Comparison of ENCODE assay signal across 1 cellular context in the genomic region with DNA sequence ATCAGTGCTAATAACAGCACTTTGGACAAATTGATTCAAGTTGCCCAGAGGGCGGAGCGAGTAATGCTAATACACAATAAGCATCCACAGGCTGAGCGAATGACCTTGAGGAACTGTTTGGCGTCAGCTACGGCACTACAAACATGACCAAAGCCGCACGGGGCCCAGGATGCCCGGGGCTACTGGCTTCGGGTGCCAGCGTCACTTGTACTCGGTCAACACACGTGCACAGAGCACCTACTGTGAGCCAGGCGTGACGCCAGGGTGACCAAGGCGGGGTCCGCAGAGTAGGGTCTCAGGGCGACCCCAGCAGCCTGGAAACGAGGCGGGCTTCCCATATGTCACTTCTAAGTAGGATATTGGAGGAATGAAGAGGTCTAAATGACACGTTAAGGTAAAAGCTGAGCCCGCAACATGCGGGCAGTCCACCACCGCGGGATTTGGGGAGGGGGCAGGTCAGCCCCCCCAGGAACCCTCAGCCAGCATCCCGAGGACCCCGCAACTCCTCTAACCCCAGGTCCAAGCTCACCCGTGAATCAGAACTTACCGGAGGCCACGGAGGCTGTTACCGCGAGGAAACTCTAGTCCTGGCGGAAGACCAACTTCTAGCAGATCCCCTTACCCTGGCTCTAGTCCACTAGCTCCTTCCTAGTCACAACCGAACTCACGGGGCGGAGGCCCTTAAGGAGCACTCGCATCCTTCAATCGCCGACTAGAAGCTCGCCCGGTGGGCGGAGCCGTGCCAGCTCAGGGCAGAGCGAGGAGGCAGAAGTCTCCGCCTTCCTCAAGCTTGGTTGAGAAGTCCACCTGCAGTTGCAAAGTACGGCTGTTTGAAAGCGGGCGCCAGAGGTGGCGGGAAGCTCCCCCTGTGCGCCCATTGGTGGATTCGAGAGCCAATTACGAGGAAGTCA.
TF ChIP-seq lines count a peak whose summit lies in the region.

A gene with protein sequence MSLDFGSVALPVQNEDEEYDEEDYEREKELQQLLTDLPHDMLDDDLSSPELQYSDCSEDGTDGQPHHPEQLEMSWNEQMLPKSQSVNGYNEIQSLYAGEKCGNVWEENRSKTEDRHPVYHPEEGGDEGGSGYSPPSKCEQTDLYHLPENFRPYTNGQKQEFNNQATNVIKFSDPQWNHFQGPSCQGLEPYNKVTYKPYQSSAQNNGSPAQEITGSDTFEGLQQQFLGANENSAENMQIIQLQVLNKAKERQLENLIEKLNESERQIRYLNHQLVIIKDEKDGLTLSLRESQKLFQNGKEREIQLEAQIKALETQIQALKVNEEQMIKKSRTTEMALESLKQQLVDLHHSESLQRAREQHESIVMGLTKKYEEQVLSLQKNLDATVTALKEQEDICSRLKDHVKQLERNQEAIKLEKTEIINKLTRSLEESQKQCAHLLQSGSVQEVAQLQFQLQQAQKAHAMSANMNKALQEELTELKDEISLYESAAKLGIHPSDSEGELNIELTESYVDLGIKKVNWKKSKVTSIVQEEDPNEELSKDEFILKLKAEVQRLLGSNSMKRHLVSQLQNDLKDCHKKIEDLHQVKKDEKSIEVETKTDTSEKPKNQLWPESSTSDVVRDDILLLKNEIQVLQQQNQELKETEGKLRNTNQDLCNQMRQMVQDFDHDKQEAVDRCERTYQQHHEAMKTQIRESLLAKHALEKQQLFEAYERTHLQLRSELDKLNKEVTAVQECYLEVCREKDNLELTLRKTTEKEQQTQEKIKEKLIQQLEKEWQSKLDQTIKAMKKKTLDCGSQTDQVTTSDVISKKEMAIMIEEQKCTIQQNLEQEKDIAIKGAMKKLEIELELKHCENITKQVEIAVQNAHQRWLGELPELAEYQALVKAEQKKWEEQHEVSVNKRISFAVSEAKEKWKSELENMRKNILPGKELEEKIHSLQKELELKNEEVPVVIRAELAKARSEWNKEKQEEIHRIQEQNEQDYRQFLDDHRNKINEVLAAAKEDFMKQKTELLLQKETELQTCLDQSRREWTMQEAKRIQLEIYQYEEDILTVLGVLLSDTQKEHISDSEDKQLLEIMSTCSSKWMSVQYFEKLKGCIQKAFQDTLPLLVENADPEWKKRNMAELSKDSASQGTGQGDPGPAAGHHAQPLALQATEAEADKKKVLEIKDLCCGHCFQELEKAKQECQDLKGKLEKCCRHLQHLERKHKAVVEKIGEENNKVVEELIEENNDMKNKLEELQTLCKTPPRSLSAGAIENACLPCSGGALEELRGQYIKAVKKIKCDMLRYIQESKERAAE (N-terminal part only) (minus strand): TSS at position 656 of the 911 bp plus-strand sequence. CDS start 5,420 bp downstream, outside the sequence.

TF ChIP-seq in GM12878, 131 proteins besides CTCF, POLR2A, EP300 and RAD21 (continued from another document):
- TF ChIP-seq ZNF207 (IDR thresholded peaks at IDR 0.05; ENCODE audit: borderline replicate concordance) (no peak), BRCA1 (IDR thresholded peaks at IDR 0.05; ENCODE audit: low read depth, low read length) (no peak)
- TF ChIP-seq, protein P1, sequence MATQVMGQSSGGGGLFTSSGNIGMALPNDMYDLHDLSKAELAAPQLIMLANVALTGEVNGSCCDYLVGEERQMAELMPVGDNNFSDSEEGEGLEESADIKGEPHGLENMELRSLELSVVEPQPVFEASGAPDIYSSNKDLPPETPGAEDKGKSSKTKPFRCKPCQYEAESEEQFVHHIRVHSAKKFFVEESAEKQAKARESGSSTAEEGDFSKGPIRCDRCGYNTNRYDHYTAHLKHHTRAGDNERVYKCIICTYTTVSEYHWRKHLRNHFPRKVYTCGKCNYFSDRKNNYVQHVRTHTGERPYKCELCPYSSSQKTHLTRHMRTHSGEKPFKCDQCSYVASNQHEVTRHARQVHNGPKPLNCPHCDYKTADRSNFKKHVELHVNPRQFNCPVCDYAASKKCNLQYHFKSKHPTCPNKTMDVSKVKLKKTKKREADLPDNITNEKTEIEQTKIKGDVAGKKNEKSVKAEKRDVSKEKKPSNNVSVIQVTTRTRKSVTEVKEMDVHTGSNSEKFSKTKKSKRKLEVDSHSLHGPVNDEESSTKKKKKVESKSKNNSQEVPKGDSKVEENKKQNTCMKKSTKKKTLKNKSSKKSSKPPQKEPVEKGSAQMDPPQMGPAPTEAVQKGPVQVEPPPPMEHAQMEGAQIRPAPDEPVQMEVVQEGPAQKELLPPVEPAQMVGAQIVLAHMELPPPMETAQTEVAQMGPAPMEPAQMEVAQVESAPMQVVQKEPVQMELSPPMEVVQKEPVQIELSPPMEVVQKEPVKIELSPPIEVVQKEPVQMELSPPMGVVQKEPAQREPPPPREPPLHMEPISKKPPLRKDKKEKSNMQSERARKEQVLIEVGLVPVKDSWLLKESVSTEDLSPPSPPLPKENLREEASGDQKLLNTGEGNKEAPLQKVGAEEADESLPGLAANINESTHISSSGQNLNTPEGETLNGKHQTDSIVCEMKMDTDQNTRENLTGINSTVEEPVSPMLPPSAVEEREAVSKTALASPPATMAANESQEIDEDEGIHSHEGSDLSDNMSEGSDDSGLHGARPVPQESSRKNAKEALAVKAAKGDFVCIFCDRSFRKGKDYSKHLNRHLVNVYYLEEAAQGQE (IDR thresholded peaks at IDR 0.05; ENCODE audit: low read depth, low read length): no peak
TF ChIP-seq in GM12878: peak in this region for 41.
